In genomic region chr1:33331444-33332356, GRCh38 we compare ENCODE assay signal across 11 cellular contexts. TPM values are rescaled to one million over a fixed set of nuclear protein-coding genes. Genes with fewer than 3 reads are reported as not detected.
A peak's percentile ranks its signal among the peaks of the same experiment; 100 is the strongest.
DNase-seq lines count a peak whose midpoint lies in the region; ATAC-seq and TF ChIP-seq lines count a peak whose summit lies in the region.
"Had no signal": no experiment of that assay in that cellular context is flagged by ENCODE, and none has a peak within 500 bp of the region (broad histone marks: within the 10 kb centered on the region; RNA-seq: fewer than 3 reads in every experiment).

No MANE protein-coding gene starts in this region.

- intact Hi-C loops in dorsolateral prefrontal cortex (cut with DNase I), result loop anchor here in 1 of 2 donors (5.0 kb wide), 1 partner anchor 34 kb away; no protein-coding TSS in a partner anchor

- no peak for TF ChIP-seq EP300 in suprapubic skin (IDR thresholded peaks at IDR 0.05)

- peak overlapping the region in 56 of 59 donors; percentile 14 to 99 (median 81) for H3K27ac ChIP-seq in dorsolateral prefrontal cortex
- H3K27ac ChIP-seq in suprapubic skin, result no peak overlapping the region
- H3K27ac ChIP-seq: HL-60 had no signal

- ATAC-seq in esophagus mucosa, result no peak
- ATAC-seq: natural killer cell had no signal

- H3K36me3 ChIP-seq in suprapubic skin, result peaks cover 65% of the 10 kb centered on the region

- WGBS in suprapubic skin, result 75% methylated on average over 9 of the region's 10 CpGs

- TF ChIP-seq CTCF in dorsolateral prefrontal cortex (IDR thresholded peaks at IDR 0.05 in 54 of 56, conservative IDR thresholded peaks at IDR 0.05 in 2 of 56; ENCODE audit: low read depth in 1 of 56, partially characterized antibody in 56 of 56), result no peak
- TF ChIP-seq CTCF in suprapubic skin (IDR thresholded peaks at IDR 0.05), result no peak

- no peak for TF ChIP-seq POLR2A in suprapubic skin (IDR thresholded peaks at IDR 0.05)

- DNase-seq in RPMI7951 (ENCODE audit: low read depth) (peak; percentile 94), dorsolateral prefrontal cortex (peak in 2 of 10 donors; percentile 22 to 33), myocyte (ENCODE audit: low read depth) (peak; percentile 81), suprapubic skin (ENCODE audit: low spot score in 2 of 2) (peak; percentile 43 to 49), iPS-NIHi7 (ENCODE audit: extremely low spot score) (no peak)
- no peak for DNase-seq in stimulated activated CD4-positive, alpha-beta T cell treated with anti-CD3 and anti-CD28 coated beads, Interleukin-2, amount 100 ng/mL, for 48 hours
- DNase-seq: activated CD8-positive, alpha-beta memory T cell treated with anti-CD3 and anti-CD28 coated beads, Interleukin-2, amount 50 U/mL, for 48 hours; natural killer cell; stimulated activated naive CD4-positive, alpha-beta T cell treated with Interleukin-2 at 50 U/mL for 16 hours had no signal

- peaks cover 61% of the 10 kb centered on the region for H3K4me1 ChIP-seq in suprapubic skin

- H3K9me3 ChIP-seq in suprapubic skin, result no peaks in the 10 kb centered on the region

- no peaks in the 10 kb centered on the region for H3K27me3 ChIP-seq in dorsolateral prefrontal cortex
- no peaks in the 10 kb centered on the region for H3K27me3 ChIP-seq in suprapubic skin

- H3K4me3 ChIP-seq in dorsolateral prefrontal cortex, result no peak overlapping the region
- no peak overlapping the region for H3K4me3 ChIP-seq in suprapubic skin

RNA-seq across cellular contexts. Expression of gene A3GALT2, which starts 10.8 kb away (rescaled TPM):
- not detected in 2 replicates for total RNA-seq in RPMI7951 (2014; rRNA removed; shearing (Covaris generic))
- under 1 TPM in 10 of 120 experiments, not detected in 110; 0.35 to 0.76 (median 0.60) TPM for total RNA-seq in dorsolateral prefrontal cortex
- 0.32 TPM in 1 of 2 replicates, not detected in the other for total RNA-seq in myocyte
- polyA plus RNA-seq in myocyte (2012), result not detected
- not detected for total RNA-seq in suprapubic skin
- total RNA-seq in esophagus mucosa, result not detected
- total RNA-seq: natural killer cell had no signal

Comparison
In these comparisons a context has a peak if more than half of its experiments do, and no peak if none do; other contexts are left out.
1. DNase-seq: peak in RPMI7951 (single experiment), myocyte (single experiment) and suprapubic skin (2 of 2); none in stimulated activated CD4-positive, alpha-beta T cell treated with anti-CD3 and anti-CD28 coated beads, Interleukin-2, amount 100 ng/mL, for 48 hours (0 of 2) and iPS-NIHi7 (single experiment).